ENCODE assay signal across 1 cellular context in the genomic region with DNA sequence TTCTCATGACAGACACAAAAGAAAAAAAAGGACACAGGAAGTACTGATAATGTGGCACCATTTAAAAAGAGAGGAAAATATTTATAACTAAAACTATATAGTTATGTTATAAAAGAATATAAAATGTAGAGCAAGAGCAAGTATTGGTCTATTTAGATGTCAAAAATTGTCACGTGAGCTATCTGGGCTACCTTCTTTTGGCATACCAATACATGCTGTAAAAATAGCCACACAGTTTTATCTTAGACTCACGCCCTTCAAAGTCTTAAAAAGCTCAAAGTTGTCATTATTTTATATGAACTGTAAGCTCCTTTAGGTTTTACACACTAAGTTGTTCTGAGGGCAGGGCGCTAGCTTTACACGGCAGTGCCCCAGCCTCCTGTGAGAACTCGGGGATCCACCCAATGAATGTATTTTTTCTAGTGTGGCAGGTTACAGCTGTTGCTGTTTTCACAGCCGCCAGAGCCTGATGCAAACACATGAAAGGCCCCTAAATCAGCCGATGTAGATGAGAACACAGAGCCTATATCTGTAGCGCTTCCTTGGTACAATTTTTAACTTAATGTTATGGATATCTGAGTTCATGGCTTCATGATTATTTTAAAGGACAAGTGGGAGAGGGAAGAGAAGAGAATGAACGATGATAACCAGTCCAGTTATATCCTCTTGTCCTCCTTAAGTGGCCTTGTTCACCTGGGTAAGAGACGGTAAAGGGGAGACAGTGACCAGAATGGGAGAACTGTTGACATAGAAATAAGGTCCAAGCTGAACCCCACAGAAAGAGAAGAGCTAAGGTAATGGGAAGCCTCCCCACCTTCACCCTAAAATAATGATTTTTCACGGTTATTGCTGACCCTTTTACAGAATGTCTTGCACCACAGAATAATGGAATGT.
TF ChIP-seq lines count a peak whose summit lies in the region.

No MANE protein-coding gene starts in this region.

TF ChIP-seq in K562, 482 proteins besides CTCF, POLR2A, EP300 and RAD21 (continued from another document and continues in another):
- TF ChIP-seq, protein P1, sequence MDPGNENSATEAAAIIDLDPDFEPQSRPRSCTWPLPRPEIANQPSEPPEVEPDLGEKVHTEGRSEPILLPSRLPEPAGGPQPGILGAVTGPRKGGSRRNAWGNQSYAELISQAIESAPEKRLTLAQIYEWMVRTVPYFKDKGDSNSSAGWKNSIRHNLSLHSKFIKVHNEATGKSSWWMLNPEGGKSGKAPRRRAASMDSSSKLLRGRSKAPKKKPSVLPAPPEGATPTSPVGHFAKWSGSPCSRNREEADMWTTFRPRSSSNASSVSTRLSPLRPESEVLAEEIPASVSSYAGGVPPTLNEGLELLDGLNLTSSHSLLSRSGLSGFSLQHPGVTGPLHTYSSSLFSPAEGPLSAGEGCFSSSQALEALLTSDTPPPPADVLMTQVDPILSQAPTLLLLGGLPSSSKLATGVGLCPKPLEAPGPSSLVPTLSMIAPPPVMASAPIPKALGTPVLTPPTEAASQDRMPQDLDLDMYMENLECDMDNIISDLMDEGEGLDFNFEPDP (CRISPR knock-in tag; IDR thresholded peaks at IDR 0.05) = no peak
- no peak for TF ChIP-seq FOXM1 (IDR thresholded peaks at IDR 0.05; ENCODE audit: low read depth)
- TF ChIP-seq FOXM1 (CRISPR knock-in tag; IDR thresholded peaks at IDR 0.05; ENCODE audit: low read depth) = no peak
- no peak for TF ChIP-seq SFPQ (IDR thresholded peaks at IDR 0.05; ENCODE audit: low read depth, low read length)
- TF ChIP-seq, protein P2, sequence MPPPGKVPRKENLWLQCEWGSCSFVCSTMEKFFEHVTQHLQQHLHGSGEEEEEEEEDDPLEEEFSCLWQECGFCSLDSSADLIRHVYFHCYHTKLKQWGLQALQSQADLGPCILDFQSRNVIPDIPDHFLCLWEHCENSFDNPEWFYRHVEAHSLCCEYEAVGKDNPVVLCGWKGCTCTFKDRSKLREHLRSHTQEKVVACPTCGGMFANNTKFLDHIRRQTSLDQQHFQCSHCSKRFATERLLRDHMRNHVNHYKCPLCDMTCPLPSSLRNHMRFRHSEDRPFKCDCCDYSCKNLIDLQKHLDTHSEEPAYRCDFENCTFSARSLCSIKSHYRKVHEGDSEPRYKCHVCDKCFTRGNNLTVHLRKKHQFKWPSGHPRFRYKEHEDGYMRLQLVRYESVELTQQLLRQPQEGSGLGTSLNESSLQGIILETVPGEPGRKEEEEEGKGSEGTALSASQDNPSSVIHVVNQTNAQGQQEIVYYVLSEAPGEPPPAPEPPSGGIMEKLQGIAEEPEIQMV (tag; conservative IDR thresholded peaks at IDR 0.05; ENCODE audit: low read depth) = no peak
- no peak for TF ChIP-seq TCF7 (IDR thresholded peaks at IDR 0.05; ENCODE audit: borderline replicate concordance)
- no peak for TF ChIP-seq RNF219 (CRISPR knock-in tag; IDR thresholded peaks at IDR 0.05)
- TF ChIP-seq RERE (CRISPR knock-in tag; IDR thresholded peaks at IDR 0.05; ENCODE audit: borderline replicate concordance) = no peak
- TF ChIP-seq MEF2D (tag; conservative IDR thresholded peaks at IDR 0.05; ENCODE audit: low read depth) = no peak
- TF ChIP-seq DPF2 (IDR thresholded peaks at IDR 0.05) = no peak
- 0 out of 2 replicates have a peak, but pooled peaks have one; percentile 27 for TF ChIP-seq ZNF644 (tag; IDR thresholded peaks at IDR 0.05; ENCODE audit: low read depth)
- TF ChIP-seq, protein P3, sequence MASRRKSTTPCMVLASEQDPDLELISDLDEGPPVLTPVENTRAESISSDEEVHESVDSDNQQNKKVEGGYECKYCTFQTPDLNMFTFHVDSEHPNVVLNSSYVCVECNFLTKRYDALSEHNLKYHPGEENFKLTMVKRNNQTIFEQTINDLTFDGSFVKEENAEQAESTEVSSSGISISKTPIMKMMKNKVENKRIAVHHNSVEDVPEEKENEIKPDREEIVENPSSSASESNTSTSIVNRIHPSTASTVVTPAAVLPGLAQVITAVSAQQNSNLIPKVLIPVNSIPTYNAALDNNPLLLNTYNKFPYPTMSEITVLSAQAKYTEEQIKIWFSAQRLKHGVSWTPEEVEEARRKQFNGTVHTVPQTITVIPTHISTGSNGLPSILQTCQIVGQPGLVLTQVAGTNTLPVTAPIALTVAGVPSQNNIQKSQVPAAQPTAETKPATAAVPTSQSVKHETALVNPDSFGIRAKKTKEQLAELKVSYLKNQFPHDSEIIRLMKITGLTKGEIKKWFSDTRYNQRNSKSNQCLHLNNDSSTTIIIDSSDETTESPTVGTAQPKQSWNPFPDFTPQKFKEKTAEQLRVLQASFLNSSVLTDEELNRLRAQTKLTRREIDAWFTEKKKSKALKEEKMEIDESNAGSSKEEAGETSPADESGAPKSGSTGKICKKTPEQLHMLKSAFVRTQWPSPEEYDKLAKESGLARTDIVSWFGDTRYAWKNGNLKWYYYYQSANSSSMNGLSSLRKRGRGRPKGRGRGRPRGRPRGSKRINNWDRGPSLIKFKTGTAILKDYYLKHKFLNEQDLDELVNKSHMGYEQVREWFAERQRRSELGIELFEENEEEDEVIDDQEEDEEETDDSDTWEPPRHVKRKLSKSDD (conservative IDR thresholded peaks at IDR 0.05; ENCODE audit: low read length) = no peak
- TF ChIP-seq ZNF143 (CRISPR knock-in tag; IDR thresholded peaks at IDR 0.05) = no peak
- TF ChIP-seq, protein P4, sequence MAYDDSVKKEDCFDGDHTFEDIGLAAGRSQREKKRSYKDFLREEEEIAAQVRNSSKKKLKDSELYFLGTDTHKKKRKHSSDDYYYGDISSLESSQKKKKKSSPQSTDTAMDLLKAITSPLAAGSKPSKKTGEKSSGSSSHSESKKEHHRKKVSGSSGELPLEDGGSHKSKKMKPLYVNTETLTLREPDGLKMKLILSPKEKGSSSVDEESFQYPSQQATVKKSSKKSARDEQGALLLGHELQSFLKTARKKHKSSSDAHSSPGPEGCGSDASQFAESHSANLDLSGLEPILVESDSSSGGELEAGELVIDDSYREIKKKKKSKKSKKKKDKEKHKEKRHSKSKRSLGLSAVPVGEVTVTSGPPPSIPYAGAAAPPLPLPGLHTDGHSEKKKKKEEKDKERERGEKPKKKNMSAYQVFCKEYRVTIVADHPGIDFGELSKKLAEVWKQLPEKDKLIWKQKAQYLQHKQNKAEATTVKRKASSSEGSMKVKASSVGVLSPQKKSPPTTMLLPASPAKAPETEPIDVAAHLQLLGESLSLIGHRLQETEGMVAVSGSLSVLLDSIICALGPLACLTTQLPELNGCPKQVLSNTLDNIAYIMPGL (CRISPR knock-in tag; IDR thresholded peaks at IDR 0.05) = no peak
- no peak for TF ChIP-seq ZNF77 (CRISPR knock-in tag; IDR thresholded peaks at IDR 0.05)
- no peak for TF ChIP-seq POLR3G (IDR thresholded peaks at IDR 0.05; ENCODE audit: extremely low read depth, insufficient read length, insufficient replicate concordance)
- TF ChIP-seq SAP30 (IDR thresholded peaks at IDR 0.05; ENCODE audit: borderline replicate concordance, insufficient read depth, low read depth, low read length, poor library complexity, severe bottlenecking) = no peak
- no peak for TF ChIP-seq SNRNP70 (optimal IDR thresholded peaks at IDR 0.05; ENCODE audit: low read depth, low read length)
- no peak for TF ChIP-seq AFF1 (IDR thresholded peaks at IDR 0.05; ENCODE audit: low read depth in 1 of 2, partially characterized antibody in 2 of 2)
- no peak for TF ChIP-seq HIVEP1 (CRISPR knock-in tag; IDR thresholded peaks at IDR 0.05)
